ENCODE assay signal across 20 cellular contexts in the genomic region with DNA sequence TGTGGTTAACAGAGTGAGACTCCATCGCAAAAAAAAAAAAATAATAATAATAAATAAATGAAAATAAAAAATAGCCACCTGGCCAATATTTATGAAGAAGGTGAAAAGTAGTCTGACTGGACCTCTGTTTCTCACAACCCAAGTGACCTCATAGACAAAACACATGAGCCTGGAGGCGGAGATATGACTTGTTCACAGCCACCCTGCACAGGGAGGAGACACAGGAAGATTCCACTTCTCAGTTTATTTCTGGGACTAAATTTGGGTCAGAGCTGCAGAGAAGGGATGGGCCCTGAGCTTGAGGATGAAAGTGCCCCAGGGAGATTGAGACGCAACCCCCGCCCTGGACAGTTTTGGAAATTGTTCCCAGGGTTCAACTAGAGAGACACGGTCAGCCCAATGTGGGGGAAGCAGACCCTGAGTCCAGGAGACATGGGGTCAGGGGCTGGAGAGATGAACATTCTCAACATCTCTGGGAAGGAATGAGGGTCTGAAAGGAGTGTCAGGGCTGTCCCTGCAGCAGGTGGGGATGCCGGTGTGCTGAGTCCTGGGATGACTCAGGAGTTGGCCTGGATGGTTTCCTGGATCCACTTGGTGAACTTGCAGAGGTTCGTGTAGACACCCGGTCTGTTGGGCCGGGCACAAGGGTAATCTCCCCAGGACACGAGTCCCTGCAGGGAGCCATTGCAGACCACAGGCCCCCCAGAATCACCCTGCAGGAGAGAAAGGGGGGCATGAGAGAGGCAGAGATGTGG. TPM values are rescaled to one million over a fixed set of nuclear protein-coding genes. Genes with fewer than 3 reads are reported as not detected.
"Had no signal": no experiment of that assay in that cellular context is flagged by ENCODE, and none has a peak within 500 bp of the region (broad histone marks: within the 10 kb centered on the region; RNA-seq: fewer than 3 reads in every experiment).

No MANE protein-coding gene starts in this region.

- ATAC-seq: gastrocnemius medialis; heart right ventricle; left lobe of liver; mucosa of descending colon; naive thymus-derived CD8-positive, alpha-beta T cell had no signal

- H3K27ac Mint-ChIP-seq: naive thymus-derived CD8-positive, alpha-beta T cell had no signal

- H3K27me3 ChIP-seq: ovary, right atrium auricular region had no signal

- H3K4me3 ChIP-seq: dorsolateral prefrontal cortex, gastrocnemius medialis, heart right ventricle, mucosa of descending colon, ovary, right atrium auricular region, sigmoid colon had no signal

- H3K4me1 ChIP-seq: gastrocnemius medialis, heart right ventricle, right atrium auricular region, sigmoid colon had no signal

- H3K4me1 Mint-ChIP-seq: naive thymus-derived CD8-positive, alpha-beta T cell had no signal

- DNase-seq: cortex of kidney; dorsolateral prefrontal cortex; effector CD8-positive, alpha-beta T cell; gastrocnemius medialis; heart right ventricle; hypothalamus; mucosa of descending colon; naive thymus-derived CD8-positive, alpha-beta T cell; ovary; sigmoid colon; small intestine; stimulated activated CD4-positive, alpha-beta T cell treated with anti-CD3 and anti-CD28 coated beads, Interleukin-12 subunit alpha, Interleukin-12 subunit beta, amount 100 ng/mL, for 4 hours; stimulated activated naive CD4-positive, alpha-beta T cell treated with Interleukin-2 at 50 U/mL for 16 hours; trophoblast cell had no signal

- H3K9me3 ChIP-seq: gastrocnemius medialis, mucosa of descending colon, ovary had no signal

- H3K27ac ChIP-seq: dorsolateral prefrontal cortex, gastrocnemius medialis, heart right ventricle, ovary, right atrium auricular region, sigmoid colon had no signal

- H3K36me3 ChIP-seq: gastrocnemius medialis, heart right ventricle, ovary, right atrium auricular region, sigmoid colon had no signal

- H3K4me3 Mint-ChIP-seq: naive thymus-derived CD8-positive, alpha-beta T cell had no signal

RNA-seq across cellular contexts. Expression of gene KLK5, which starts 9.6 kb away (rescaled TPM):
- total RNA-seq: fibroblast of lung; gastrocnemius medialis; heart right ventricle; left lobe of liver; mucosa of descending colon; naive thymus-derived CD8-positive, alpha-beta T cell; posterior vena cava; sigmoid colon had no signal
- polyA plus RNA-seq: heart right ventricle; naive thymus-derived CD8-positive, alpha-beta T cell; neural cell; ovary; sigmoid colon had no signal

RNA-seq across cellular contexts. Expression of gene KLK6, which starts 26.1 kb away (rescaled TPM):
- total RNA-seq: fibroblast of lung; gastrocnemius medialis; heart right ventricle; left lobe of liver; mucosa of descending colon; naive thymus-derived CD8-positive, alpha-beta T cell; posterior vena cava; right atrium auricular region; sigmoid colon had no signal
- polyA plus RNA-seq: fibroblast of lung; heart right ventricle; naive thymus-derived CD8-positive, alpha-beta T cell; neural cell; sigmoid colon had no signal

RNA-seq across cellular contexts. Expression of gene KLK4, which starts 32.1 kb away (rescaled TPM):
- total RNA-seq: epithelial cell of proximal tubule; fibroblast of lung; gastrocnemius medialis; heart right ventricle; left lobe of liver; naive thymus-derived CD8-positive, alpha-beta T cell; posterior vena cava; right atrium auricular region; sigmoid colon had no signal
- polyA plus RNA-seq: fibroblast of lung; heart right ventricle; naive thymus-derived CD8-positive, alpha-beta T cell; neural cell; ovary; small intestine had no signal

RNA-seq across cellular contexts. Expression of gene KLK7, which starts 40.5 kb away (rescaled TPM):
- total RNA-seq: fibroblast of lung; gastrocnemius medialis; heart right ventricle; left lobe of liver; mucosa of descending colon; naive thymus-derived CD8-positive, alpha-beta T cell; posterior vena cava; sigmoid colon had no signal
- polyA plus RNA-seq: fibroblast of lung; naive thymus-derived CD8-positive, alpha-beta T cell; neural cell; sigmoid colon had no signal

RNA-seq across cellular contexts. Expression of gene KLK8, which starts 58.2 kb away (rescaled TPM):
- total RNA-seq: fibroblast of lung; gastrocnemius medialis; heart right ventricle; left lobe of liver; mucosa of descending colon; naive thymus-derived CD8-positive, alpha-beta T cell; posterior vena cava; sigmoid colon had no signal
- polyA plus RNA-seq: fibroblast of lung; heart right ventricle; naive thymus-derived CD8-positive, alpha-beta T cell; neural cell; sigmoid colon had no signal
